ENCODE assay signal across 1 cellular context in the genomic region with DNA sequence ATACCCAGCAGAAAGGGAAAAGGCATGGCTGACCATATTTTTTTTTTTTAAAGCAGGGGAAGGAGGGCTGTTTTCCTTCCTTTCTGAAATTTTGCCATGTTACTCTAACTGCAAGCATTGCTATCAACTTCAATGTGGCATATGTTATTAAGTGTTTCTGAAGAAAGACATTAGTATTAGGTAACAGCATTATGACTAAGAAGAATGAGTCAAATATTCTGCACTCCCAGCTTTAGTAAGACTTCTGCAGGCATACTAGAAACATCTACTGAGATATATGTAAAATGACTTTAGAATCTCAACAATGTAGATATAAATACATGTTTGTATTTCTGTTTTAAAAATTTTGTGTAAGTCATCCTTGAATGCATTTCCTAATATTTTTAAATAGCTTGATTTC.
TF ChIP-seq lines count a peak whose summit lies in the region.

No MANE protein-coding gene starts in this region.

TF ChIP-seq in IMR-90, 13 proteins besides CTCF, POLR2A, EP300 and RAD21:
- peak; percentile 40; the same call in 1 of the 2 replicates for TF ChIP-seq CEBPB (IDR thresholded peaks at IDR 0.05; ENCODE audit: low read depth, low read length)
- no peak for TF ChIP-seq NFE2L2 (IDR thresholded peaks at IDR 0.05; ENCODE audit: low read depth, low read length)
